16 cellular contexts compared by ENCODE assay signal in genomic region chr2:222865301-222865700, GRCh38.
"Had no signal": no experiment of that assay in that cellular context is flagged by ENCODE, and none has a peak within 500 bp of the region (broad histone marks: within the 10 kb centered on the region; RNA-seq: fewer than 3 reads in every experiment).

No MANE protein-coding gene starts in this region.

- H3K27ac ChIP-seq: body of pancreas, sigmoid colon, thoracic aorta had no signal

- H3K36me3 ChIP-seq: sigmoid colon, thoracic aorta had no signal

- ATAC-seq: body of pancreas; left lobe of liver; natural killer cell treated with Interleukin-12 subunit alpha and Interleukin-12 subunit beta and Interleukin-15 and Interleukin-18, amount 100 ng/mL, for 72 hours; T-helper 17 cell had no signal

- H3K4me3 ChIP-seq: body of pancreas, sigmoid colon, thoracic aorta had no signal

- DNase-seq: activated CD4-positive, alpha-beta T cell treated with anti-CD3 and anti-CD28 coated beads, Interleukin-2, amount 10 ng/mL, durations not matched to agents 7 days and 5 days; activated CD8-positive, alpha-beta memory T cell treated with anti-CD3 and anti-CD28 coated beads, Interleukin-2, amount 50 U/mL, for 48 hours; activated naive CD8-positive, alpha-beta T cell treated with anti-CD3 and anti-CD28 coated beads for 36 hours; amygdala; body of pancreas; effector memory CD4-positive, alpha-beta T cell; foreskin melanocyte; head of caudate nucleus; islet precursor cell; occipital lobe; sigmoid colon; stimulated activated CD4-positive, alpha-beta T cell treated with anti-CD3 and anti-CD28 coated beads, Interleukin-1b, Interleukin-23, amount 100 ng/mL, for 48 hours; T-helper 17 cell had no signal

- H3K9me3 ChIP-seq: body of pancreas, sigmoid colon, thoracic aorta had no signal

- H3K27me3 ChIP-seq: body of pancreas, sigmoid colon had no signal
